In genomic region chr6:47163536-47163935, GRCh38 we compare ENCODE assay signal across 20 cellular contexts.
DNase-seq lines count a peak whose midpoint lies in the region; ATAC-seq, FAIRE-seq and TF ChIP-seq lines count a peak whose summit lies in the region.
"Had no signal": no experiment of that assay in that cellular context is flagged by ENCODE, and none has a peak within 500 bp of the region (broad histone marks: within the 10 kb centered on the region; RNA-seq: fewer than 3 reads in every experiment).

No MANE protein-coding gene starts in this region.

- H4K20me1 ChIP-seq in PC-9 (ENCODE audit: insufficient read depth) = no peaks in the 10 kb centered on the region

- peak; percentile 39 for ATAC-seq in GM18868 (IDR thresholded peaks at IDR 0.05; ENCODE audit: unreplicated experiment)
- peak; percentile 53 for ATAC-seq in HG02870 (IDR thresholded peaks at IDR 0.05; ENCODE audit: unreplicated experiment)
- ATAC-seq: Panc1, SK-N-SH treated with all-trans-retinoic acid at 6 μM for 48 hours had no signal

- H3K36me3 ChIP-seq in PC-9 (ENCODE audit: low read depth) (peaks cover 20% of the 10 kb centered on the region; the same call in 1 of the 2 replicates), tibial nerve (no peaks in the 10 kb centered on the region)
- H3K36me3 ChIP-seq: HAP-1 had no signal

- BruUV-seq in Calu3 (replicated peaks; lab: Mats Ljungman, UMichigan) (no TSS peak), PC-9 (replicated peaks; lab: Mats Ljungman, UMichigan) (no TSS peak)

- no peak for FAIRE-seq in RCC 7860 (lab: Jason Lieb, UNC)
- FAIRE-seq: G401.6 had no signal

- H3K4me1 Mint-ChIP-seq in Calu3 (ENCODE audit: low read depth, unreplicated experiment) = peaks cover 60% of the 10 kb centered on the region
- H3K4me1 Mint-ChIP-seq in activated CD4-positive, alpha-beta memory T cell treated with anti-CD3 and anti-CD28 coated beads, Interleukin-2, amount 10 ng/mL, durations not matched to agents 7 days and 5 days = no peaks in the 10 kb centered on the region

- POLR2A ChIA-PET in PC-9 (lab: Charles Lee; ENCODE audit: unreplicated experiment) = interaction anchor here (0.6 kb wide), 1 partner anchor 154 kb away, joined by 6 read pairs; no protein-coding TSS in a partner anchor
- POLR2A ChIA-PET in activated CD4-positive, alpha-beta memory T cell treated with anti-CD3 and anti-CD28 coated beads, Interleukin-2, amount 10 ng/mL, durations not matched to agents 7 days and 5 days (lab: Charles Lee) = no interaction called here

- H3K4me3 ChIP-seq in PC-9 (no peak overlapping the region), tibial nerve (no peak overlapping the region)
- H3K4me3 ChIP-seq: HAP-1 had no signal

- H3K27ac Mint-ChIP-seq in Calu3 (ENCODE audit: unreplicated experiment) = peak overlapping the region; percentile 77
- H3K27ac Mint-ChIP-seq in activated CD4-positive, alpha-beta memory T cell treated with anti-CD3 and anti-CD28 coated beads, Interleukin-2, amount 10 ng/mL, durations not matched to agents 7 days and 5 days = no peak overlapping the region

- H3K9me3 ChIP-seq in PC-9 (ENCODE audit: insufficient read depth, low read depth) (peaks cover 21% of the 10 kb centered on the region), tibial nerve (no peaks in the 10 kb centered on the region)
- H3K9me3 ChIP-seq: HAP-1 had no signal

- TF ChIP-seq POLR2A in tibial nerve (IDR thresholded peaks at IDR 0.05) = no peak

- peak overlapping the region; percentile 90; the same call in 1 of the 2 replicates for H3K27ac ChIP-seq in PC-9
- no peak overlapping the region for H3K27ac ChIP-seq in tibial nerve
- H3K27ac ChIP-seq: KMS-11 had no signal

- intact Hi-C loops in Calu3 (cut with micrococcal nuclease; ENCODE audit: unreplicated experiment) (no loop called here), PC-9 (cut with micrococcal nuclease; ENCODE audit: unreplicated experiment) (no loop called here)

- CTCF ChIA-PET in Calu3 (lab: Charles Lee) = interaction anchor here (1.0 to 1.4 kb wide), 2 partner anchors 65 to 79 kb away, joined by 3 read pairs; no protein-coding TSS in a partner anchor
- CTCF ChIA-PET in PC-9 (lab: Charles Lee) = no interaction called here
- CTCF ChIA-PET in activated CD4-positive, alpha-beta memory T cell treated with anti-CD3 and anti-CD28 coated beads, Interleukin-2, amount 10 ng/mL, durations not matched to agents 7 days and 5 days (lab: Charles Lee) = no interaction called here

- WGBS in tibial nerve, 2 donors = 79 to 87% methylated on average over 3 of the region's 3 CpGs

- TF ChIP-seq CTCF in Calu3 (IDR thresholded peaks at IDR 0.05; ENCODE audit: unreplicated experiment) (no peak), PC-9 (conservative IDR thresholded peaks at IDR 0.05) (no peak), GM13976 (IDR thresholded peaks at IDR 0.05; ENCODE audit: borderline replicate concordance, control extremely low read depth, extremely low read depth, insufficient read depth, missing control alignments) (no peak), tibial nerve (IDR thresholded peaks at IDR 0.05) (no peak)

- H2AFZ ChIP-seq in PC-9 = no peak overlapping the region

- H3K4me3 Mint-ChIP-seq in Calu3 (ENCODE audit: low read depth, unreplicated experiment) = no peak overlapping the region
- no peak overlapping the region for H3K4me3 Mint-ChIP-seq in activated CD4-positive, alpha-beta memory T cell treated with anti-CD3 and anti-CD28 coated beads, Interleukin-2, amount 10 ng/mL, durations not matched to agents 7 days and 5 days
- H3K4me3 Mint-ChIP-seq: CD14-positive monocyte had no signal

- H3F3A ChIP-seq in PC-9 (ENCODE audit: insufficient read depth, low read depth) = peaks cover 39% of the 10 kb centered on the region

- no peaks in the 10 kb centered on the region for H3K27me3 Mint-ChIP-seq in Calu3 (ENCODE audit: unreplicated experiment)
- no peaks in the 10 kb centered on the region for H3K27me3 Mint-ChIP-seq in activated CD4-positive, alpha-beta memory T cell treated with anti-CD3 and anti-CD28 coated beads, Interleukin-2, amount 10 ng/mL, durations not matched to agents 7 days and 5 days

- in situ Hi-C loops in GM13976 (cut with MboI; ENCODE audit: low sequenced_read_pairs, unreplicated experiment) = no loop called here

- peaks cover 7% of the 10 kb centered on the region for H3K9me3 Mint-ChIP-seq in Calu3 (ENCODE audit: low read depth, unreplicated experiment)
- H3K9me3 Mint-ChIP-seq in activated CD4-positive, alpha-beta memory T cell treated with anti-CD3 and anti-CD28 coated beads, Interleukin-2, amount 10 ng/mL, durations not matched to agents 7 days and 5 days = no peaks in the 10 kb centered on the region

- no peaks in the 10 kb centered on the region for H3K9me2 ChIP-seq in PC-9 (ENCODE audit: insufficient read depth)

- H3K4me2 ChIP-seq in PC-9 = no peak overlapping the region
- H3K4me2 ChIP-seq: KMS-11 had no signal

- no peak for DNase-seq in Calu3
- DNase-seq in PC-9 = no peak
- no peak for DNase-seq in GM13976 (ENCODE audit: low spot score)
- no peak for DNase-seq in activated CD4-positive, alpha-beta memory T cell treated with anti-CD3 and anti-CD28 coated beads, Interleukin-2, amount 10 ng/mL, durations not matched to agents 7 days and 5 days
- DNase-seq in tibial nerve (ENCODE audit: low spot score in 2 of 2) = no peak
- no peak for DNase-seq in RCC 7860 (ENCODE audit: low spot score)
- DNase-seq: 8988T, DMS79 treated with DMSO at 0.1 percent for 48 hours, NCI-H1105, NCI-H1694 treated with DMSO at 0.1 percent for 48 hours, NCI-H69, Right ventricle myocardium superior had no signal

- no peaks in the 10 kb centered on the region for H3K36me3 Mint-ChIP-seq in Calu3 (ENCODE audit: insufficient read depth, unreplicated experiment)
- no peaks in the 10 kb centered on the region for H3K36me3 Mint-ChIP-seq in activated CD4-positive, alpha-beta memory T cell treated with anti-CD3 and anti-CD28 coated beads, Interleukin-2, amount 10 ng/mL, durations not matched to agents 7 days and 5 days (ENCODE audit: low read depth)

- no peaks in the 10 kb centered on the region for H3K79me2 ChIP-seq in PC-9 (ENCODE audit: low read depth)

- H3K27me3 ChIP-seq in PC-9 (ENCODE audit: insufficient read depth, low read depth) = no peaks in the 10 kb centered on the region
- no peaks in the 10 kb centered on the region for H3K27me3 ChIP-seq in tibial nerve

- TF ChIP-seq EP300 in tibial nerve (IDR thresholded peaks at IDR 0.05) = no peak

- H3K4me1 ChIP-seq in PC-9 (replicated peaks; ENCODE audit: insufficient read depth) = peaks cover 70% of the 10 kb centered on the region
- H3K4me1 ChIP-seq in tibial nerve = no peaks in the 10 kb centered on the region
- H3K4me1 ChIP-seq: HAP-1 had no signal
